Comparison of ENCODE assay signal across 25 cellular contexts in the genomic region with DNA sequence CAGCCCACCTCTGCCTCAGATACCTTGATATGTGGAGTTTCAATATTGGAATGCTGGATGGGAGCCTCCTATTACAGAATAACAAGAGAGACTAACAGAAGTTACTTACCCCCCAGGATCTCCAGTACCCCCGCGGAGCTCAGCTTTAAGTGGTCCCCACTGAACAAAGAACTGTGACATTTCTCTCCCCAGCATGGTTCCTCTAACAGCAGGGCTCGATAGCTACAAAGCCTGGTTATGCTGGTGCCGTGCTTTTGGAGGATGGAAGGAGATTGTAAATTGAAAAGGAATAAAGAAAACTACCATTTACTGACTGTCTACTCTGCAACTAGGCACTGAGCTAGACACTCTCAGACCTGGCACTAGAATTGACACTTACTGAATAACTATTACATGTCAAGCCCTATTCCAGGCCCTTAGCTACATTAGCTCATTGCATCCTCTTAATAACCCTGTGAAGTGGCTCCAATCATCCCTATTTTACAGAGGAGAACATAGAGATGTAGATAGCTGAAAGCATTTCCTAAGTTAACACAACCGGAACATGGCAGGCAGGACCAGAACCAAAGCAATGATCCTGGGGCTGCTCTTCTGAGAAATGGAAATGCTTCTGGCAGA.
A peak's percentile ranks its signal among the peaks of the same experiment; 100 is the strongest.
DNase-seq lines count a peak whose midpoint lies in the region; ATAC-seq and TF ChIP-seq lines count a peak whose summit lies in the region.
"Had no signal": no experiment of that assay in that cellular context is flagged by ENCODE, and none has a peak within 500 bp of the region (broad histone marks: within the 10 kb centered on the region; RNA-seq: fewer than 3 reads in every experiment).

No MANE protein-coding gene starts in this region.

- 73 to 89% methylated on average over 5 of the region's 5 CpGs for WGBS in lung, 2 donors

- H3K4me1 ChIP-seq in lung (ENCODE audit: control insufficient read depth in 2 of 2, insufficient read depth in 2 of 2, low read length in 2 of 2), result no peaks in the 10 kb centered on the region
- H3K4me1 ChIP-seq: BE2C, prostate gland, upper lobe of left lung had no signal

- H3K27ac ChIP-seq in lung (ENCODE audit: low read depth in 1 of 2, low read length in 1 of 2), result no peak overlapping the region
- H3K27ac ChIP-seq: 22Rv1, prostate gland, upper lobe of left lung had no signal

- no peaks in the 10 kb centered on the region for H3K27me3 ChIP-seq in lung (ENCODE audit: control insufficient read depth, insufficient read depth)
- H3K27me3 ChIP-seq: BE2C, upper lobe of left lung had no signal

- ATAC-seq in lung (ENCODE audit: insufficient read depth, low FRiP score), result no peak
- ATAC-seq: left cardiac atrium had no signal

- H3K36me3 ChIP-seq in lung (ENCODE audit: control insufficient read depth in 2 of 2, insufficient read depth in 2 of 2, low read length in 2 of 2), result no peaks in the 10 kb centered on the region
- H3K36me3 ChIP-seq: BE2C, prostate gland, upper lobe of left lung had no signal

- H3K4me3 ChIP-seq in lung, result no peak overlapping the region
- H3K4me3 ChIP-seq: prostate gland, upper lobe of left lung had no signal

- TF ChIP-seq CTCF in lung (IDR thresholded peaks at IDR 0.05; ENCODE audit: control extremely low read depth, extremely low read depth), result no peak

- H3K9me3 ChIP-seq in lung (ENCODE audit: control insufficient read depth in 2 of 2, insufficient read depth in 1 of 2, low read length in 1 of 2), result no peaks in the 10 kb centered on the region
- H3K9me3 ChIP-seq: BE2C, prostate gland, upper lobe of left lung had no signal

- peak; percentile 11 for DNase-seq in DMS53 (lab: John Stamatoyannopoulos, UW)
- no peak for DNase-seq in DMS53 treated with DMSO at 0.1 percent for 48 hours (lab: John Stamatoyannopoulos, UW; ENCODE audit: unreplicated experiment)
- peak; percentile 24 for DNase-seq in NCI-H146 treated with DMSO at 0.1 percent for 48 hours (lab: John Stamatoyannopoulos, UW; ENCODE audit: unreplicated experiment)
- peak; percentile 76 for DNase-seq in NCI-H774 (lab: John Stamatoyannopoulos, UW)
- peak; percentile 58 for DNase-seq in lung (ENCODE audit: low spot score)
- DNase-seq in A172 (ENCODE audit: low spot score), result no peak
- no peak for DNase-seq in hepatic stellate cell (ENCODE audit: low spot score)
- DNase-seq in activated naive CD4-positive, alpha-beta T cell treated with Interleukin-2 at 50 U/mL for 16 hours, result no peak
- DNase-seq: activated CD4-positive, alpha-beta T cell treated with anti-CD3 and anti-CD28 coated beads, Interleukin-2, amount 50 U/mL, for 1 hour; activated CD8-positive, alpha-beta memory T cell treated with anti-CD3 and anti-CD28 coated beads, Interleukin-2, amount 50 U/mL, for 48 hours; activated gamma-delta T cell treated with Interleukin-2 at 50 U/mL for 16 hours; amniotic stem cell; BE2C; Calu3; caudate nucleus; left cardiac atrium; midbrain; NCI-H226; nephron progenitor cell; SHP77 treated with DMSO at 0.1 percent for 48 hours; small intestine; stimulated activated CD4-positive, alpha-beta T cell treated with anti-CD3 and anti-CD28 coated beads, Interleukin-2, amount 100 ng/mL, for 48 hours had no signal

Comparison
In these comparisons a context has a peak if more than half of its experiments do, and no peak if none do; other contexts are left out.
1. DNase-seq: peak in DMS53 (single experiment), NCI-H146 treated with DMSO at 0.1 percent for 48 hours (single experiment), NCI-H774 (single experiment) and lung (single experiment); none in DMS53 treated with DMSO at 0.1 percent for 48 hours (single experiment), A172 (single experiment), hepatic stellate cell (single experiment) and activated naive CD4-positive, alpha-beta T cell treated with Interleukin-2 at 50 U/mL for 16 hours (single experiment).